ENCODE assay signal across 8 cellular contexts in genomic region chr1:35718492-35719336, GRCh38. TPM values are rescaled to one million over a fixed set of nuclear protein-coding genes. Genes with fewer than 3 reads are reported as not detected.
A peak's percentile ranks its signal among the peaks of the same experiment; 100 is the strongest.
DNase-seq lines count a peak whose midpoint lies in the region; ATAC-seq and TF ChIP-seq lines count a peak whose summit lies in the region.

Gene C1orf216, minus strand, starts transcription at chr1:35718884. Its CDS starts 2,563 bp downstream, at chr1:35716321.

- peak within 1 kb of the TSS; percentile 83 for H3K4me3 Mint-ChIP-seq in activated CD8-positive, alpha-beta T cell treated with anti-CD3 and anti-CD28 coated beads, Interleukin-2, amount 10 ng/mL, durations not matched to agents 7 days and 5 days

- ATAC-seq in HG02571 (IDR thresholded peaks at IDR 0.05; ENCODE audit: unreplicated experiment) (peak; percentile 45), lung (ENCODE audit: insufficient read depth, low FRiP score) (peak; percentile 82)
- peak; percentile 87 for ATAC-seq in activated CD8-positive, alpha-beta T cell treated with anti-CD3 and anti-CD28 coated beads, Interleukin-2, amount 10 ng/mL, durations not matched to agents 7 days and 5 days

- H3K4me1 ChIP-seq in duodenal mucosa (ENCODE audit: control insufficient read depth in 1 of 2, insufficient read depth in 2 of 2, low read length in 2 of 2) (peaks cover 21 to 25% of the 10 kb centered on the region in 2 donors), lung (ENCODE audit: control insufficient read depth in 2 of 2, insufficient read depth in 2 of 2, low read length in 2 of 2) (peaks cover 0 to 12% of the 10 kb centered on the region in 2 donors)

- WGBS in lung, 2 donors, result 0 to 1% methylated on average over 72 to 76 of the region's 76 CpGs

- CTCF ChIA-PET in activated CD8-positive, alpha-beta T cell treated with anti-CD3 and anti-CD28 coated beads, Interleukin-2, amount 10 ng/mL, durations not matched to agents 7 days and 5 days (lab: Charles Lee), result interaction anchor here (1.1 to 7.5 kb wide), 4 partner anchors 9 to 151 kb away, joined by 3 to 118 read pairs (median 67); partner anchors contain the start of gene TFAP2E

- H3K9me3 Mint-ChIP-seq in activated CD8-positive, alpha-beta T cell treated with anti-CD3 and anti-CD28 coated beads, Interleukin-2, amount 10 ng/mL, durations not matched to agents 7 days and 5 days (ENCODE audit: insufficient read depth), result no peaks in the 10 kb centered on the region

- H3K4me1 Mint-ChIP-seq in activated CD8-positive, alpha-beta T cell treated with anti-CD3 and anti-CD28 coated beads, Interleukin-2, amount 10 ng/mL, durations not matched to agents 7 days and 5 days (ENCODE audit: low read depth), result peaks cover 35% of the 10 kb centered on the region

- H3K27ac ChIP-seq in duodenal mucosa (ENCODE audit: low read depth, low read length) (peak within 1 kb of the TSS; percentile 24), lung (ENCODE audit: low read depth in 1 of 2, low read length in 1 of 2) (peak within 1 kb of the TSS; percentile 80 to 83)

- H3K27me3 ChIP-seq in duodenal mucosa (ENCODE audit: control insufficient read depth in 1 of 2, insufficient read depth in 2 of 2, low read length in 2 of 2) (no peaks in the 10 kb centered on the region), lung (ENCODE audit: control insufficient read depth, insufficient read depth) (no peaks in the 10 kb centered on the region)

- H3K27me3 Mint-ChIP-seq in activated CD8-positive, alpha-beta T cell treated with anti-CD3 and anti-CD28 coated beads, Interleukin-2, amount 10 ng/mL, durations not matched to agents 7 days and 5 days (ENCODE audit: low read depth), result no peaks in the 10 kb centered on the region

- H3K9me3 ChIP-seq in duodenal mucosa (ENCODE audit: control insufficient read depth in 1 of 2, low read length in 2 of 2) (no peaks in the 10 kb centered on the region), lung (ENCODE audit: control insufficient read depth in 2 of 2, insufficient read depth in 1 of 2, low read length in 1 of 2) (no peaks in the 10 kb centered on the region)

- no peak for TF ChIP-seq CTCF in lung (IDR thresholded peaks at IDR 0.05; ENCODE audit: control extremely low read depth, extremely low read depth)

- H3K36me3 ChIP-seq in duodenal mucosa (ENCODE audit: control insufficient read depth in 1 of 2, insufficient read depth in 2 of 2, low read length in 2 of 2), result peaks cover 0 to 9% of the 10 kb centered on the region in 2 donors
- peaks cover 0 to 15% of the 10 kb centered on the region in 2 donors for H3K36me3 ChIP-seq in lung (ENCODE audit: control insufficient read depth in 2 of 2, insufficient read depth in 2 of 2, low read length in 2 of 2)

- POLR2A ChIA-PET in activated CD8-positive, alpha-beta T cell treated with anti-CD3 and anti-CD28 coated beads, Interleukin-2, amount 10 ng/mL, durations not matched to agents 7 days and 5 days (lab: Charles Lee), result no interaction called here

- H3K27ac Mint-ChIP-seq in activated CD8-positive, alpha-beta T cell treated with anti-CD3 and anti-CD28 coated beads, Interleukin-2, amount 10 ng/mL, durations not matched to agents 7 days and 5 days, result peak within 1 kb of the TSS; percentile 92

- H3K36me3 Mint-ChIP-seq in activated CD8-positive, alpha-beta T cell treated with anti-CD3 and anti-CD28 coated beads, Interleukin-2, amount 10 ng/mL, durations not matched to agents 7 days and 5 days (ENCODE audit: low read depth), result peaks cover 18% of the 10 kb centered on the region

- H3K9ac ChIP-seq in duodenal mucosa (ENCODE audit: low read depth in 1 of 2, low read length in 2 of 2), result peak within 1 kb of the TSS; percentile 61 to 86

- peak within 1 kb of the TSS; percentile 82 to 84 for H3K4me3 ChIP-seq in duodenal mucosa (ENCODE audit: low read depth in 1 of 2, low read length in 2 of 2)
- H3K4me3 ChIP-seq in lung, result peak within 1 kb of the TSS; percentile 90

- peak; percentile 46 for DNase-seq in GM04504 (ENCODE audit: low read depth)
- DNase-seq in NCI-H460 (ENCODE audit: extremely low read depth, low read depth), result peak; percentile 39
- DNase-seq in activated CD8-positive, alpha-beta T cell treated with anti-CD3 and anti-CD28 coated beads, Interleukin-2, amount 10 ng/mL, durations not matched to agents 7 days and 5 days, result peak; percentile 76
- peak; percentile 52 for DNase-seq in lung (ENCODE audit: low spot score)
- DNase-seq in stimulated activated CD4-positive, alpha-beta T cell treated with anti-CD3 and anti-CD28 coated beads, TNF-alpha, amount 100 ng/mL, for 24 hours (ENCODE audit: low read depth in 3 of 3), result peak; percentile 61 to 83 (median 69)
- DNase-seq in effector CD8-positive, alpha-beta T cell (lab: John Stamatoyannopoulos, UW), result no peak

RNA-seq across cellular contexts. Expression of gene C1orf216, which starts in this region (rescaled TPM):
- total RNA-seq in NCI-H460 (2014; rRNA removed; shearing (Covaris generic)), result 5.1 and 5.5 TPM in 2 replicates
- 21.8 and 34.5 TPM in 2 replicates for polyA plus RNA-seq in NCI-H460 (2014; cell fraction: nucleus; rRNA removed)
- 10 to 100 TPM; 16.7 to 17.2 TPM for total RNA-seq in activated CD8-positive, alpha-beta T cell treated with anti-CD3 and anti-CD28 coated beads, Interleukin-2, amount 10 ng/mL, durations not matched to agents 7 days and 5 days
- 10 to 100 TPM in 1 of 2 donors, 1 to 10 TPM in 1; 6.8 to 11.2 TPM for total RNA-seq in lung
- 1 to 10 TPM; 5.1 to 9.8 TPM for polyA plus RNA-seq in lung
